Comparison of ENCODE assay signal across 18 cellular contexts in the genomic region with DNA sequence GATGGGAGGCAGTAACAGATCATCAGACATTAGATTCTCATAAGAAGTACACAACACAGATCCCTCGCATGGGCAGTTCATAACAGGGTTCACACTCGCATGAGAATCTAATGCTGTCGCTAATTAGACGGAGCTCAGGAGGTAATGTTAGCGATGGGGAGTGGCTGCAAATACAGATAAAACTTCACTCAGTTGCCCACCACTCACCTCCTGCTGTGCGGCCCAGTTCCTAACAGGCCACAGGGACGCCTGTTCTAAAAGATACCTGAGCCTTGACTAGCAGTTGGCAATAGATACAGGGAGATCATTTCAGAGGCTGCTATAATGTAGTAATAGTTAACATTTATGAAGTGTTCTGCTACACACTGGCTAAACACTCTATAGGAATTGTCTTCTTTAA.
"Had no signal": no experiment of that assay in that cellular context is flagged by ENCODE, and none has a peak within 500 bp of the region (broad histone marks: within the 10 kb centered on the region; RNA-seq: fewer than 3 reads in every experiment).

No MANE protein-coding gene starts in this region.

- H3K27ac ChIP-seq: cardiac muscle cell, esophagus squamous epithelium, heart left ventricle, prostate gland, stomach, thoracic aorta had no signal

- H3K27me3 Mint-ChIP-seq: naive thymus-derived CD8-positive, alpha-beta T cell had no signal

- H3K9me3 ChIP-seq: esophagus squamous epithelium, heart left ventricle, prostate gland, stomach, thoracic aorta had no signal

- H3K36me3 ChIP-seq: prostate gland had no signal

- H3K27me3 ChIP-seq: cardiac muscle cell, esophagus squamous epithelium, heart left ventricle, stomach had no signal

- H3K4me3 ChIP-seq: cardiac muscle cell, esophagus squamous epithelium, heart left ventricle, lung, prostate gland, stomach, thoracic aorta had no signal

- DNase-seq: activated CD4-positive, alpha-beta T cell treated with anti-CD3 and anti-CD28 coated beads for 4 hours; activated CD8-positive, alpha-beta memory T cell treated with anti-CD3 and anti-CD28 coated beads for 24 hours; activated effector memory CD4-positive, alpha-beta T cell treated with anti-CD3 and anti-CD28 coated beads, Interleukin-2, amount 50 U/mL, for 16 hours; activated T-cell treated with anti-CD3 and anti-CD28 coated beads for 4 hours; esophagus squamous epithelium; foreskin fibroblast; heart left ventricle; left colon; naive thymus-derived CD8-positive, alpha-beta T cell; occipital lobe; stimulated activated CD4-positive, alpha-beta T cell treated with anti-CD3 and anti-CD28 coated beads, Interleukin-12 subunit alpha, Interleukin-12 subunit beta, amount 100 ng/mL, for 4 hours; stomach; T-helper 9 cell had no signal

- H3K4me1 ChIP-seq: prostate gland had no signal

- H3K9me3 Mint-ChIP-seq: naive thymus-derived CD8-positive, alpha-beta T cell had no signal

- ATAC-seq: heart left ventricle; left colon; naive thymus-derived CD8-positive, alpha-beta T cell; sciatic nerve had no signal
